ENCODE assay signal across 21 cellular contexts in the genomic region with DNA sequence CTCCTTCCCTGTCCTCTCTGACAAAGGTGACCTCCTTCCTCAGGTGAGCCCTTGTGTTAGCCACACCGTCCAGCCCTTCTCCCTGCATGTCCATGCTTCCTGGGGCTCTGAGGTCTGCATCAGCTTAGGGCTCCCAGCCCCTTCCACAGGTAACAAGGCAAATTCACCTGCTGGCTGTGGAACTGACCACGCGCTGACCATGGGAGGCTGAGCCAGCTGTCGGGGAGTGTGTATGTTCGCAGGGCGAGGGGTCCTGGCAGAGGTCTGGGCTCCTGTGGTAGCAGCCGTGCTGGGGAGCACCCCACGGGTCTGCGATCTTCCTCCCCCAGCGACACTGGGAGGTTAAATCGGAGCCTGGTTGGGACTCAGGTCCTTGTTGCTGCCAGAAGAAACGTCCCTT.
"Had no signal": no experiment of that assay in that cellular context is flagged by ENCODE, and none has a peak within 500 bp of the region (broad histone marks: within the 10 kb centered on the region; RNA-seq: fewer than 3 reads in every experiment).

No MANE protein-coding gene starts in this region.

- H3K27ac ChIP-seq: heart right ventricle, hepatocyte, left ventricle myocardium inferior, neutrophil, ovary, prostate gland, sigmoid colon, spleen, tibial nerve, uterus had no signal

- H3K36me3 ChIP-seq: heart right ventricle, left ventricle myocardium inferior, neutrophil, ovary, prostate gland, sigmoid colon, spleen, tibial nerve, uterus had no signal

- H3K4me2 ChIP-seq: hepatocyte had no signal

- H3K27me3 ChIP-seq: hepatocyte, ovary, sigmoid colon, uterus had no signal

- DNase-seq: heart right ventricle; islet precursor cell; left ventricle myocardium inferior; mesendoderm; naive B cell; occipital lobe; ovary; retina; right cardiac atrium; sigmoid colon; small intestine; spleen; stimulated activated CD4-positive, alpha-beta T cell treated with anti-CD3 and anti-CD28 coated beads, Interleukin-4, amount 100 ng/mL, for 24 hours; stimulated activated naive CD4-positive, alpha-beta T cell; uterus had no signal

- H3K9me3 ChIP-seq: heart right ventricle, left ventricle myocardium inferior, neutrophil, ovary, prostate gland, sigmoid colon, spleen, tibial nerve, uterus had no signal

- H3K4me3 ChIP-seq: heart right ventricle, hepatocyte, left ventricle myocardium inferior, lung, ovary, prostate gland, sigmoid colon, spleen, tibial nerve, uterus had no signal

- H3K79me2 ChIP-seq: hepatocyte had no signal

- H2AFZ ChIP-seq: hepatocyte had no signal

- FAIRE-seq: small intestine had no signal

- ATAC-seq: heart right ventricle; right cardiac atrium; stimulated activated effector memory CD8-positive, alpha-beta T cell treated with anti-CD3 and anti-CD28 coated beads, Interleukin-12 subunit alpha, Interleukin-12 subunit beta, amount 100 ng/mL, for 72 hours had no signal

- H3K4me1 ChIP-seq: heart right ventricle, left ventricle myocardium inferior, prostate gland, sigmoid colon, spleen, tibial nerve, uterus had no signal
